Comparison of ENCODE assay signal across 14 cellular contexts in the genomic region with DNA sequence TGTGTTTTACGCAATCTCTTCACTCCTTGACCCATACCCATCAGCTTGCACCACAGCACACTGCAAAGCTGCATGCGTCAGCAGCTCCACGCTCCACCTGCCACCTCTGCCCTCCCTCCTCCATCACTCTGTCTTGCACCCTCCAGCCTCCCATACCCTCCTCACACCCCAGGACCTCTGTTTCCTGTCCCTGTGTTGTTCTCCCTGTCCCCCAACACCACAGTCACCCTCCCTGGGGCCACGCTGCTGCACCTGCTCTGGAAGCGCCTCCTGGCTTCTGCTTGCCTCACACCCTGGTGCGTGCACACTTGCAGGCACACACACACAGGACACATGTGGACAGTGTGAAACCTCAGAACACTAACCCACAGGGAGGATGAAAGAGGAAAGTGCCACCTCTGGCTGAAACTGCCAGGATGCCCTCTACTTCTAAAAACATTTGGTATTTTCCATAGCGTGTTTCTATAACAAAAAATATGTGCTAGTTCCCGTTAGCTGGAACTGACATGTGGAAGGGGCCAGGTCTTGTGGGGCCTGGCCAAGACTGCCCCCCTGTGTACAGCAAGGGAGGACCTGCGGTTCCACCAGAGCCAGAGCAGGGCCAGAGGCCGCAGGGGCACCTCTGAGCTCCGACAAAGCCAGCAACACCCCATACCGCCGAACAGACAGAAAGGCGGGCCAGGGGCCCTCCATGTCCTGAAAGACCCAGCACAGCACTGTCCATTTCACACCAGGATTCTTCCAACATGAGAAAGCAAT. TPM values are rescaled to one million over a fixed set of nuclear protein-coding genes. Genes with fewer than 3 reads are reported as not detected.
A peak's percentile ranks its signal among the peaks of the same experiment; 100 is the strongest.
DNase-seq lines count a peak whose midpoint lies in the region; ATAC-seq, FAIRE-seq and TF ChIP-seq lines count a peak whose summit lies in the region.
"Had no signal": no experiment of that assay in that cellular context is flagged by ENCODE, and none has a peak within 500 bp of the region (broad histone marks: within the 10 kb centered on the region; RNA-seq: fewer than 3 reads in every experiment).

No MANE protein-coding gene starts in this region.

- TF ChIP-seq CTCF in HepG2 (CRISPR knock-in tag; IDR thresholded peaks at IDR 0.05): peak; percentile 38

- WGBS in HepG2 (ENCODE audit: low lambda C conversion rate): 95% methylated on average over 9 of the region's 14 CpGs

- H3K27ac Mint-ChIP-seq in CD4-positive, CD25-positive, alpha-beta regulatory T cell: peak overlapping the region in 2 of 3 donors; percentile 32 to 75
- peak overlapping the region; percentile 5 for H3K27ac Mint-ChIP-seq in activated T-helper 2 cell treated with anti-CD3 and anti-CD28 coated beads, Interferon-gamma antibody, Interleukin-2, Interleukin-4, amounts not matched to agents 10 μg/mL and 5 μg/mL and 100 μg/mL, durations not matched to agents 14 hours and 24 hours and 36 hours
- H3K27ac Mint-ChIP-seq: HFFc6 had no signal

- no peaks in the 10 kb centered on the region for H3K9me3 Mint-ChIP-seq in CD4-positive, CD25-positive, alpha-beta regulatory T cell
- no peaks in the 10 kb centered on the region for H3K9me3 Mint-ChIP-seq in activated T-helper 2 cell treated with anti-CD3 and anti-CD28 coated beads, Interferon-gamma antibody, Interleukin-2, Interleukin-4, amounts not matched to agents 10 μg/mL and 5 μg/mL and 100 μg/mL, durations not matched to agents 14 hours and 24 hours and 36 hours
- H3K9me3 Mint-ChIP-seq: HFFc6 had no signal

- CTCF ChIA-PET in HepG2 (lab: Yijun Ruan, JAX; ENCODE audit: low intra/inter-chr PET ratio, low total read pairs) (no interaction called here), HEK293T (lab: Yijun Ruan, JAX) (interaction anchor here (0.6 to 1.0 kb wide), 3 partner anchors 10 to 115 kb away, joined by 3 read pairs; a partner anchor contains a TSS)

- peaks cover 1% of the 10 kb centered on the region for H3K36me3 Mint-ChIP-seq in CD4-positive, CD25-positive, alpha-beta regulatory T cell
- H3K36me3 Mint-ChIP-seq in activated T-helper 2 cell treated with anti-CD3 and anti-CD28 coated beads, Interferon-gamma antibody, Interleukin-2, Interleukin-4, amounts not matched to agents 10 μg/mL and 5 μg/mL and 100 μg/mL, durations not matched to agents 14 hours and 24 hours and 36 hours (ENCODE audit: low read depth): peaks cover 6% of the 10 kb centered on the region

- no peak overlapping the region for H3K4me2 ChIP-seq in HepG2 (ENCODE audit: low read depth, low read length)

- H3K36me3 ChIP-seq in CD4-positive, CD25-positive, alpha-beta regulatory T cell (ENCODE audit: control insufficient read depth, insufficient read depth, low read length): no peaks in the 10 kb centered on the region
- H3K36me3 ChIP-seq in HepG2 (replicated peaks in 1 of 2; ENCODE audit: control insufficient read depth in 1 of 2, insufficient read depth in 2 of 2, low read length in 2 of 2): peaks cover 0 to 3% of the 10 kb centered on the region in 2 experiments; a peak in 1 of 5 replicates
- H3K36me3 ChIP-seq: breast epithelium had no signal

- in situ Hi-C loops in HepG2 (cut with HindIII; ENCODE audit: extremely low pct_ligation_motif_present, low pct_unique_long_range_greater_than_20kb): no loop called here

- H3K4me3 Mint-ChIP-seq in CD4-positive, CD25-positive, alpha-beta regulatory T cell: peak overlapping the region in 1 of 4 donors; percentile 90
- no peak overlapping the region for H3K4me3 Mint-ChIP-seq in activated T-helper 2 cell treated with anti-CD3 and anti-CD28 coated beads, Interferon-gamma antibody, Interleukin-2, Interleukin-4, amounts not matched to agents 10 μg/mL and 5 μg/mL and 100 μg/mL, durations not matched to agents 14 hours and 24 hours and 36 hours (ENCODE audit: low read depth)
- H3K4me3 Mint-ChIP-seq: HFFc6 had no signal

- POLR2A ChIA-PET in HepG2 (lab: Yijun Ruan, JAX): no interaction called here
- POLR2A ChIA-PET in HEK293T (lab: Yijun Ruan, JAX): interaction anchor here (2.0 kb wide), 1 partner anchor 24 kb away, joined by 6 read pairs; a partner anchor contains a TSS

- no peaks in the 10 kb centered on the region for H3K9me3 ChIP-seq in CD4-positive, CD25-positive, alpha-beta regulatory T cell (ENCODE audit: control insufficient read depth in 2 of 2, low read length in 2 of 2)
- no peaks in the 10 kb centered on the region for H3K9me3 ChIP-seq in HepG2 (ENCODE audit: low read length)
- H3K9me3 ChIP-seq: breast epithelium had no signal

- ATAC-seq in CD4-positive, CD25-positive, alpha-beta regulatory T cell (ENCODE audit: low read depth in 2 of 2): no peak
- ATAC-seq in HepG2 (peak; percentile 46), HG03378 (IDR thresholded peaks at IDR 0.05; ENCODE audit: unreplicated experiment) (no peak)

- peaks cover 3% of the 10 kb centered on the region; the same call in 1 of the 2 replicates for H4K20me1 ChIP-seq in HepG2 (ENCODE audit: insufficient read depth, low read length)

- intact Hi-C loops in activated T-helper 2 cell treated with anti-CD3 and anti-CD28 coated beads, Interferon-gamma antibody, Interleukin-2, Interleukin-4, amounts not matched to agents 10 μg/mL and 5 μg/mL and 100 μg/mL, durations not matched to agents 14 hours and 24 hours and 36 hours (cut with micrococcal nuclease): loop anchor here (10.0 kb wide), 1 partner anchor 226 kb away; a partner anchor contains a TSS
- intact Hi-C loops in HepG2 (cut with micrococcal nuclease; ENCODE audit: unreplicated experiment): no loop called here

- no peak for TF ChIP-seq RAD21 in HepG2 (CRISPR knock-in tag; IDR thresholded peaks at IDR 0.05)

- BruUV-seq in HepG2 (replicated peaks; lab: Mats Ljungman, UMichigan): no TSS peak

- H3K27me3 ChIP-seq in CD4-positive, CD25-positive, alpha-beta regulatory T cell (ENCODE audit: control insufficient read depth, insufficient read depth, low read length): no peaks in the 10 kb centered on the region
- no peaks in the 10 kb centered on the region for H3K27me3 ChIP-seq in HepG2 (ENCODE audit: control insufficient read depth in 1 of 2, insufficient read depth in 2 of 2, low read length in 2 of 2)
- H3K27me3 ChIP-seq: breast epithelium had no signal

- no peak for TF ChIP-seq EP300 in HepG2 (IDR thresholded peaks at IDR 0.05; ENCODE audit: low read depth in 2 of 2, low read length in 2 of 2)
- no peak for TF ChIP-seq EP300 in HepG2 (CRISPR knock-in tag; IDR thresholded peaks at IDR 0.05; ENCODE audit: borderline replicate concordance)

- no peak for FAIRE-seq in HepG2 (lab: Jason Lieb, UNC)

- H3K4me1 Mint-ChIP-seq in CD4-positive, CD25-positive, alpha-beta regulatory T cell: peaks cover 7 to 39% (median 8%) of the 10 kb centered on the region in 4 donors
- H3K4me1 Mint-ChIP-seq in activated T-helper 2 cell treated with anti-CD3 and anti-CD28 coated beads, Interferon-gamma antibody, Interleukin-2, Interleukin-4, amounts not matched to agents 10 μg/mL and 5 μg/mL and 100 μg/mL, durations not matched to agents 14 hours and 24 hours and 36 hours (ENCODE audit: low read depth): peaks cover 31% of the 10 kb centered on the region

- no peak overlapping the region for H3K9ac ChIP-seq in HepG2 (ENCODE audit: insufficient read depth, low read depth, low read length)

- TF ChIP-seq POLR2A in HepG2 (IDR thresholded peaks at IDR 0.05; ENCODE audit: insufficient read depth in 1 of 2, low read depth in 2 of 2, low read length in 2 of 2): no peak

- no peak overlapping the region for H2AFZ ChIP-seq in HepG2 (ENCODE audit: low read length)

- peaks cover 5% of the 10 kb centered on the region for H3K27me3 Mint-ChIP-seq in CD4-positive, CD25-positive, alpha-beta regulatory T cell
- H3K27me3 Mint-ChIP-seq in activated T-helper 2 cell treated with anti-CD3 and anti-CD28 coated beads, Interferon-gamma antibody, Interleukin-2, Interleukin-4, amounts not matched to agents 10 μg/mL and 5 μg/mL and 100 μg/mL, durations not matched to agents 14 hours and 24 hours and 36 hours (ENCODE audit: low read depth): no peaks in the 10 kb centered on the region

- peaks cover 21% of the 10 kb centered on the region for H3K4me1 ChIP-seq in CD4-positive, CD25-positive, alpha-beta regulatory T cell (ENCODE audit: control insufficient read depth, insufficient read depth, low read length, poor library complexity, severe bottlenecking)
- H3K4me1 ChIP-seq in HepG2 (ENCODE audit: insufficient read depth, low read length): no peaks in the 10 kb centered on the region

- peaks cover 47% of the 10 kb centered on the region for H3K79me2 ChIP-seq in HepG2 (ENCODE audit: insufficient read depth, low read length)

- DNase-seq in CD4-positive, CD25-positive, alpha-beta regulatory T cell: no peak
- DNase-seq in GM19238 (ENCODE audit: insufficient read length, low spot score): peak; percentile 47
- no peak for DNase-seq in activated T-helper 2 cell treated with anti-CD3 and anti-CD28 coated beads, Interferon-gamma antibody, Interleukin-2, Interleukin-4, amounts not matched to agents 10 μg/mL and 5 μg/mL and 100 μg/mL, durations not matched to agents 14 hours and 24 hours and 36 hours (ENCODE audit: low spot score)
- no peak for DNase-seq in HepG2 (ENCODE audit: low spot score)
- no peak for DNase-seq in NCI-H2227 (lab: John Stamatoyannopoulos, UW; ENCODE audit: unreplicated experiment)
- no peak for DNase-seq in NCI-H82 treated with DMSO at 0.1 percent for 48 hours (lab: John Stamatoyannopoulos, UW; ENCODE audit: unreplicated experiment)
- DNase-seq in HEK293T (ENCODE audit: extremely low spot score): no peak
- DNase-seq: COR-L47, HFFc6, hippocampal formation, OCI-M1 had no signal

- no peak overlapping the region for H3K4me3 ChIP-seq in CD4-positive, CD25-positive, alpha-beta regulatory T cell (ENCODE audit: low read depth, low read length)
- H3K4me3 ChIP-seq in HepG2 (replicated peaks in 1 of 3; ENCODE audit: insufficient read depth in 1 of 3, low read depth in 2 of 3, low read length in 3 of 3): no peak overlapping the region
- H3K4me3 ChIP-seq: breast epithelium had no signal

- no peak overlapping the region for H3K27ac ChIP-seq in CD4-positive, CD25-positive, alpha-beta regulatory T cell (ENCODE audit: insufficient read depth, low read length, poor library complexity, severe bottlenecking)
- H3K27ac ChIP-seq in HepG2 (ENCODE audit: extremely low read length, insufficient read depth, low read length): no peak overlapping the region
- H3K27ac ChIP-seq: breast epithelium, epithelial cell of prostate had no signal

RNA-seq across cellular contexts. Expression of a gene that starts 10.0 kb away (rescaled TPM):
- total RNA-seq in CD4-positive, CD25-positive, alpha-beta regulatory T cell: 58.9 TPM
- 1 to 10 TPM; 5.6 to 8.7 (median 7.5) TPM for polyA plus RNA-seq in CD4-positive, CD25-positive, alpha-beta regulatory T cell
- 44.0 TPM in 2 replicates for total RNA-seq in activated T-helper 2 cell treated with anti-CD3 and anti-CD28 coated beads, Interferon-gamma antibody, Interleukin-2, Interleukin-4, amounts not matched to agents 10 μg/mL and 5 μg/mL and 100 μg/mL, durations not matched to agents 14 hours and 24 hours and 36 hours
- 6.4 and 11.0 TPM in 2 replicates for total RNA-seq in HepG2 (2016; rRNA removed; fragmentation: Illumina TruSeq; extraction: Trizol)
- 5.6 and 7.0 TPM in 2 replicates for total RNA-seq in HepG2 (2016; cell fraction: cytosol; rRNA removed; fragmentation: Illumina TruSeq; extraction: Trizol; ENCODE audit: low read depth)
- total RNA-seq in HepG2 (2016; cell fraction: insoluble cytoplasmic fraction; rRNA removed; fragmentation: Illumina TruSeq; extraction: Trizol): 5.9 and 10.9 TPM in 2 replicates
- 4.2 and 5.2 TPM in 2 replicates for total RNA-seq in HepG2 (2016; cell fraction: membrane; rRNA removed; fragmentation: Illumina TruSeq; extraction: Trizol)
- 11.8 and 16.0 TPM in 2 replicates for total RNA-seq in HepG2 (2016; cell fraction: nucleus; rRNA removed; fragmentation: Illumina TruSeq; extraction: Trizol)
- 5.1 and 5.7 TPM in 2 replicates for polyA plus RNA-seq in HepG2 (2011; rRNA removed)
- 3.4 and 3.6 TPM in 2 replicates for polyA plus RNA-seq in HepG2 (2011; cell fraction: cytosol; rRNA removed)
- polyA plus RNA-seq in HepG2 (2011; cell fraction: nucleus; rRNA removed): 32.9 and 41.6 TPM in 2 replicates
- 7.1 and 9.1 TPM in 2 replicates for polyA plus RNA-seq in HepG2 (2012)
- 0.58 and 0.88 TPM in 2 replicates for polyA plus RNA-seq in HepG2 (2016; cell fraction: cytosol; fragmentation: Illumina TruSeq; extraction: Trizol; ENCODE audit: low read depth)
- 6.9 and 7.1 TPM in 2 replicates for polyA plus RNA-seq in HepG2 (2016; cell fraction: insoluble cytoplasmic fraction; fragmentation: Illumina TruSeq; extraction: Trizol; ENCODE audit: low read depth)
- 1.6 and 1.8 TPM in 2 replicates for polyA plus RNA-seq in HepG2 (2016; cell fraction: membrane; fragmentation: Illumina TruSeq; extraction: Trizol; ENCODE audit: low read depth)
- polyA plus RNA-seq in HepG2 (2016; cell fraction: nucleus; fragmentation: Illumina TruSeq; extraction: Trizol; ENCODE audit: insufficient read depth, low read depth): 26.5 and 31.7 TPM in 2 replicates
- 15.5 TPM in 2 replicates for polyA minus RNA-seq in HepG2 (2011; rRNA and poly(A)+ RNA removed; ENCODE audit: low replicate concordance)
- polyA minus RNA-seq in HepG2 (2011; cell fraction: cytosol; rRNA and poly(A)+ RNA removed): 6.0 and 7.0 TPM in 2 replicates
- 25.0 and 27.4 TPM in 2 replicates for polyA minus RNA-seq in HepG2 (2011; cell fraction: nucleus; rRNA and poly(A)+ RNA removed)

RNA-seq across cellular contexts. Expression of a gene that starts 23.8 kb away (rescaled TPM):
- 64.0 TPM for total RNA-seq in CD4-positive, CD25-positive, alpha-beta regulatory T cell
- polyA plus RNA-seq in CD4-positive, CD25-positive, alpha-beta regulatory T cell: 1 to 10 TPM in 2 of 4 donors, under 1 TPM in 2; 0.72 to 3.4 (median 1.5) TPM
- 35.2 and 36.8 TPM in 2 replicates for total RNA-seq in activated T-helper 2 cell treated with anti-CD3 and anti-CD28 coated beads, Interferon-gamma antibody, Interleukin-2, Interleukin-4, amounts not matched to agents 10 μg/mL and 5 μg/mL and 100 μg/mL, durations not matched to agents 14 hours and 24 hours and 36 hours
- total RNA-seq in HepG2 (2016; rRNA removed; fragmentation: Illumina TruSeq; extraction: Trizol): 14.6 and 23.6 TPM in 2 replicates
- total RNA-seq in HepG2 (2016; cell fraction: cytosol; rRNA removed; fragmentation: Illumina TruSeq; extraction: Trizol; ENCODE audit: low read depth): 32.3 and 33.7 TPM in 2 replicates
- 10.5 and 22.9 TPM in 2 replicates for total RNA-seq in HepG2 (2016; cell fraction: insoluble cytoplasmic fraction; rRNA removed; fragmentation: Illumina TruSeq; extraction: Trizol)
- total RNA-seq in HepG2 (2016; cell fraction: membrane; rRNA removed; fragmentation: Illumina TruSeq; extraction: Trizol): 48.2 and 50.4 TPM in 2 replicates
- 18.0 and 23.5 TPM in 2 replicates for total RNA-seq in HepG2 (2016; cell fraction: nucleus; rRNA removed; fragmentation: Illumina TruSeq; extraction: Trizol)
- 27.6 and 33.7 TPM in 2 replicates for polyA plus RNA-seq in HepG2 (2011; rRNA removed)
- polyA plus RNA-seq in HepG2 (2011; cell fraction: cytosol; rRNA removed): 22.9 and 31.9 TPM in 2 replicates
- polyA plus RNA-seq in HepG2 (2011; cell fraction: nucleus; rRNA removed): 175 and 213 TPM in 2 replicates
- 22.4 and 34.0 TPM in 2 replicates for polyA plus RNA-seq in HepG2 (2012)
- polyA plus RNA-seq in HepG2 (2016; cell fraction: cytosol; fragmentation: Illumina TruSeq; extraction: Trizol; ENCODE audit: low read depth): 37.2 and 44.2 TPM in 2 replicates
- 16.9 and 23.7 TPM in 2 replicates for polyA plus RNA-seq in HepG2 (2016; cell fraction: insoluble cytoplasmic fraction; fragmentation: Illumina TruSeq; extraction: Trizol; ENCODE audit: low read depth)
- 47.5 and 52.5 TPM in 2 replicates for polyA plus RNA-seq in HepG2 (2016; cell fraction: membrane; fragmentation: Illumina TruSeq; extraction: Trizol; ENCODE audit: low read depth)
- polyA plus RNA-seq in HepG2 (2016; cell fraction: nucleus; fragmentation: Illumina TruSeq; extraction: Trizol; ENCODE audit: insufficient read depth, low read depth): 55.8 and 60.4 TPM in 2 replicates
- polyA minus RNA-seq in HepG2 (2011; rRNA and poly(A)+ RNA removed; ENCODE audit: low replicate concordance): 21.1 and 44.9 TPM in 2 replicates
- 12.7 and 16.0 TPM in 2 replicates for polyA minus RNA-seq in HepG2 (2011; cell fraction: cytosol; rRNA and poly(A)+ RNA removed)
- polyA minus RNA-seq in HepG2 (2011; cell fraction: nucleus; rRNA and poly(A)+ RNA removed): 29.4 and 36.3 TPM in 2 replicates

RNA-seq across cellular contexts. Expression of a gene that starts 42.4 kb away (rescaled TPM):
- total RNA-seq in CD4-positive, CD25-positive, alpha-beta regulatory T cell: 39.4 TPM
- polyA plus RNA-seq in CD4-positive, CD25-positive, alpha-beta regulatory T cell: 10 to 100 TPM in 2 of 4 donors, 1 to 10 TPM in 2; 4.6 to 17.4 (median 9.0) TPM
- total RNA-seq in activated T-helper 2 cell treated with anti-CD3 and anti-CD28 coated beads, Interferon-gamma antibody, Interleukin-2, Interleukin-4, amounts not matched to agents 10 μg/mL and 5 μg/mL and 100 μg/mL, durations not matched to agents 14 hours and 24 hours and 36 hours: 38.4 and 38.6 TPM in 2 replicates
- total RNA-seq in HepG2 (2016; rRNA removed; fragmentation: Illumina TruSeq; extraction: Trizol): not detected in 2 replicates
- total RNA-seq in HepG2 (2016; cell fraction: cytosol; rRNA removed; fragmentation: Illumina TruSeq; extraction: Trizol; ENCODE audit: low read depth): not detected in 2 replicates
- total RNA-seq in HepG2 (2016; cell fraction: insoluble cytoplasmic fraction; rRNA removed; fragmentation: Illumina TruSeq; extraction: Trizol): not detected in 2 replicates
- total RNA-seq in HepG2 (2016; cell fraction: membrane; rRNA removed; fragmentation: Illumina TruSeq; extraction: Trizol): not detected in 2 replicates
- not detected in 2 replicates for total RNA-seq in HepG2 (2016; cell fraction: nucleus; rRNA removed; fragmentation: Illumina TruSeq; extraction: Trizol)
- polyA plus RNA-seq in HepG2 (2011; rRNA removed): not detected in 2 replicates
- not detected in 2 replicates for polyA plus RNA-seq in HepG2 (2011; cell fraction: cytosol; rRNA removed)
- polyA plus RNA-seq in HepG2 (2011; cell fraction: nucleus; rRNA removed): not detected in 2 replicates
- polyA plus RNA-seq in HepG2 (2012): 0.08 and 0.11 TPM in 2 replicates
- not detected in 2 replicates for polyA plus RNA-seq in HepG2 (2016; cell fraction: cytosol; fragmentation: Illumina TruSeq; extraction: Trizol; ENCODE audit: low read depth)
- polyA plus RNA-seq in HepG2 (2016; cell fraction: insoluble cytoplasmic fraction; fragmentation: Illumina TruSeq; extraction: Trizol; ENCODE audit: low read depth): not detected in 2 replicates
- polyA plus RNA-seq in HepG2 (2016; cell fraction: membrane; fragmentation: Illumina TruSeq; extraction: Trizol; ENCODE audit: low read depth): not detected in 2 replicates
- not detected in 2 replicates for polyA plus RNA-seq in HepG2 (2016; cell fraction: nucleus; fragmentation: Illumina TruSeq; extraction: Trizol; ENCODE audit: insufficient read depth, low read depth)
- polyA minus RNA-seq in HepG2 (2011; rRNA and poly(A)+ RNA removed; ENCODE audit: low replicate concordance): 40.4 TPM in 1 of 2 replicates, not detected in the other
- not detected in 2 replicates for polyA minus RNA-seq in HepG2 (2011; cell fraction: cytosol; rRNA and poly(A)+ RNA removed)
- polyA minus RNA-seq in HepG2 (2011; cell fraction: nucleus; rRNA and poly(A)+ RNA removed): 0.26 TPM in 1 of 2 replicates, not detected in the other

Comparison
In these comparisons a context has a peak if more than half of its experiments do, and no peak if none do; other contexts are left out.
1. RNA of a gene that starts 42.4 kb away (total RNA-seq): 39.4 TPM in CD4-positive, CD25-positive, alpha-beta regulatory T cell (single experiment) and 38.4 to 38.6 TPM in activated T-helper 2 cell treated with anti-CD3 and anti-CD28 coated beads, Interferon-gamma antibody, Interleukin-2, Interleukin-4, amounts not matched to agents 10 μg/mL and 5 μg/mL and 100 μg/mL, durations not matched to agents 14 hours and 24 hours and 36 hours; not detected in HepG2; every median in the first group is over 10 times any median in the second.